Comparison of ENCODE assay signal across 9 cellular contexts in genomic region chr7:155533120-155533826, GRCh38. TPM values are rescaled to one million over a fixed set of nuclear protein-coding genes. Genes with fewer than 3 reads are reported as not detected.
DNase-seq lines count a peak whose midpoint lies in the region; TF ChIP-seq lines count a peak whose summit lies in the region.
"Had no signal": no experiment of that assay in that cellular context is flagged by ENCODE, and none has a peak within 500 bp of the region (broad histone marks: within the 10 kb centered on the region; RNA-seq: fewer than 3 reads in every experiment).

No MANE protein-coding gene starts in this region.

- H3K4me3 ChIP-seq in fibroblast of mammary gland (ENCODE audit: control insufficient read depth, low read depth, low read length) = no peak overlapping the region

- H3K36me3 Mint-ChIP-seq in progenitor cell of endocrine pancreas (ENCODE audit: insufficient read depth) = no peaks in the 10 kb centered on the region

- H3K27me3 Mint-ChIP-seq in progenitor cell of endocrine pancreas = peaks cover 72% of the 10 kb centered on the region

- TF ChIP-seq CTCF in GM20000 (IDR thresholded peaks at IDR 0.05; ENCODE audit: extremely low read depth, missing control alignments) (peak; percentile 8), fibroblast of mammary gland (conservative IDR thresholded peaks at IDR 0.05; ENCODE audit: control insufficient read depth, insufficient read depth, low read depth, low read length) (no peak), progenitor cell of endocrine pancreas (IDR thresholded peaks at IDR 0.05; ENCODE audit: unreplicated experiment) (no peak), GM10266 (IDR thresholded peaks at IDR 0.05; ENCODE audit: control insufficient read depth, insufficient read depth, low read depth, missing control alignments) (no peak)

- H3K27ac Mint-ChIP-seq in progenitor cell of endocrine pancreas = peak overlapping the region; percentile 81

- peaks cover 10% of the 10 kb centered on the region for H3K4me1 Mint-ChIP-seq in progenitor cell of endocrine pancreas (ENCODE audit: low read depth)

- H3K4me3 Mint-ChIP-seq in progenitor cell of endocrine pancreas (ENCODE audit: low read depth) = peak overlapping the region; percentile 66

- H3K9me3 Mint-ChIP-seq in progenitor cell of endocrine pancreas (ENCODE audit: low read depth) = no peaks in the 10 kb centered on the region

- no peak for DNase-seq in GM20000 (ENCODE audit: low spot score)
- peak; percentile 72 for DNase-seq in NCI-H748 (lab: John Stamatoyannopoulos, UW; ENCODE audit: unreplicated experiment)
- DNase-seq in fibroblast of mammary gland (ENCODE audit: low read depth) = peak; percentile 1
- no peak for DNase-seq in progenitor cell of endocrine pancreas (ENCODE audit: low spot score, unreplicated experiment)
- DNase-seq in stimulated activated naive CD4-positive, alpha-beta T cell treated with Interleukin-2 at 50 U/mL for 16 hours (lab: John Stamatoyannopoulos, UW) = no peak
- no peak for DNase-seq in GM10266 (ENCODE audit: extremely low spot score)
- no peak for DNase-seq in DMS153 (lab: John Stamatoyannopoulos, UW)
- no peak for DNase-seq in HK-2 (ENCODE audit: unreplicated experiment)

RNA-seq across cellular contexts. Expression of gene CNPY1, which starts 13.1 kb away (rescaled TPM):
- total RNA-seq in progenitor cell of endocrine pancreas = not detected in 2 replicates
- total RNA-seq: aorta had no signal

Comparison
In these comparisons a context has a peak if more than half of its experiments do, and no peak if none do; other contexts are left out.
1. DNase-seq: peak in NCI-H748 (single experiment) and fibroblast of mammary gland (single experiment); none in GM20000 (single experiment), progenitor cell of endocrine pancreas (single experiment), stimulated activated naive CD4-positive, alpha-beta T cell treated with Interleukin-2 at 50 U/mL for 16 hours (single experiment), GM10266 (single experiment), DMS153 (single experiment) and HK-2 (single experiment).